ENCODE assay signal across 22 cellular contexts in genomic region chr12:125245601-125246345, GRCh38. TPM values are rescaled to one million over a fixed set of nuclear protein-coding genes. Genes with fewer than 3 reads are reported as not detected.
A peak's percentile ranks its signal among the peaks of the same experiment; 100 is the strongest.
DNase-seq lines count a peak whose midpoint lies in the region; ATAC-seq lines count a peak whose summit lies in the region.
"Had no signal": no experiment of that assay in that cellular context is flagged by ENCODE, and none has a peak within 500 bp of the region (broad histone marks: within the 10 kb centered on the region; RNA-seq: fewer than 3 reads in every experiment).

No MANE protein-coding gene starts in this region.

- intact Hi-C loops in posterior vena cava (cut with DNase I): no loop called here

- no peak for ATAC-seq in HG03439 (IDR thresholded peaks at IDR 0.05; ENCODE audit: unreplicated experiment)
- no peak for ATAC-seq in HG03045 (IDR thresholded peaks at IDR 0.05; ENCODE audit: unreplicated experiment)
- ATAC-seq: activated T-helper 17 cell treated with anti-CD3 and anti-CD28 coated beads, Interleukin-2, amount 50 U/mL, for 72 hours; natural killer cell had no signal

- H3K9me3 ChIP-seq in SK-N-MC (ENCODE audit: low read depth, low read length): no peaks in the 10 kb centered on the region
- H3K9me3 ChIP-seq: tibial artery had no signal

- H3K27ac ChIP-seq in SK-N-MC: 0 out of 2 replicates have a peak overlapping the region, but pooled peaks have one; percentile 16
- H3K27ac ChIP-seq: epithelial cell of prostate, skin epidermis, tibial artery had no signal

- DNase-seq in ELF-1 (ENCODE audit: low read depth, low spot score): peak; percentile 9
- no peak for DNase-seq in SK-N-MC (ENCODE audit: low read depth, low spot score)
- DNase-seq in fibroblast of peridontal ligament (ENCODE audit: extremely low read depth): peak; percentile 7
- DNase-seq in posterior vena cava (ENCODE audit: low spot score): peak; percentile 59
- no peak for DNase-seq in NCI-H2227 (lab: John Stamatoyannopoulos, UW; ENCODE audit: unreplicated experiment)
- DNase-seq: activated CD4-positive, alpha-beta T cell treated with anti-CD3 and anti-CD28 coated beads, Interleukin-2, amount 10 ng/mL, durations not matched to agents 24 days and 14 days; activated naive CD8-positive, alpha-beta T cell treated with anti-CD3 and anti-CD28 coated beads, Interleukin-2, amount 10 ng/mL, durations not matched to agents 7 days and 5 days; DND-41; foreskin melanocyte; H9; natural killer cell; NCI-H1930; NCI-H226; SHP77; stimulated activated CD4-positive, alpha-beta T cell treated with anti-CD3 and anti-CD28 coated beads, Interleukin-2, amount 100 ng/mL, for 48 hours; stimulated activated naive CD4-positive, alpha-beta T cell treated with Interleukin-2 at 50 U/mL for 16 hours; tibial artery had no signal

- H3K9ac ChIP-seq in SK-N-MC (ENCODE audit: insufficient read length): no peak overlapping the region

- no peak overlapping the region for H3K4me3 ChIP-seq in SK-N-MC
- H3K4me3 ChIP-seq: skin epidermis, tibial artery had no signal

- peaks cover 76% of the 10 kb centered on the region for H3K36me3 ChIP-seq in SK-N-MC (ENCODE audit: insufficient read depth, low read length)
- H3K36me3 ChIP-seq: tibial artery had no signal

RNA-seq across cellular contexts. Expression of gene TMEM132B, which starts 59.6 kb away (rescaled TPM):
- total RNA-seq in posterior vena cava: under 1 TPM; 0.48 to 0.83 TPM
- total RNA-seq: activated CD4-positive, alpha-beta T cell treated with anti-CD3 and anti-CD28 coated beads, Interleukin-2, amount 10 ng/mL, durations not matched to agents 24 days and 14 days; activated naive CD8-positive, alpha-beta T cell treated with anti-CD3 and anti-CD28 coated beads, Interleukin-2, amount 10 ng/mL, durations not matched to agents 7 days and 5 days; activated T-helper 17 cell treated with anti-CD3 and anti-CD28 coated beads, Interleukin-2, amount 50 U/mL, for 72 hours; natural killer cell had no signal

Comparison
In these comparisons a context has a peak if more than half of its experiments do, and no peak if none do; other contexts are left out.
1. DNase-seq: peak in ELF-1 (single experiment), fibroblast of peridontal ligament (single experiment) and posterior vena cava (single experiment); none in SK-N-MC (single experiment) and NCI-H2227 (single experiment).